ENCODE assay signal across 8 cellular contexts in genomic region chr2:64036343-64036742, GRCh38. TPM values are rescaled to one million over a fixed set of nuclear protein-coding genes. Genes with fewer than 3 reads are reported as not detected.
DNase-seq lines count a peak whose midpoint lies in the region; ATAC-seq, FAIRE-seq and TF ChIP-seq lines count a peak whose summit lies in the region.

No MANE protein-coding gene starts in this region.

- H3K4me1 Mint-ChIP-seq in T-cell, result peaks cover 54 to 60% (median 56%) of the 10 kb centered on the region in 3 donors

- H3K27me3 ChIP-seq in keratinocyte (ENCODE audit: control insufficient read depth, extremely low read depth, insufficient read depth, low read length), result no peaks in the 10 kb centered on the region

- H3K27me3 Mint-ChIP-seq in T-cell, result no peaks in the 10 kb centered on the region

- peak overlapping the region; percentile 80 to 88 for H3K27ac Mint-ChIP-seq in T-cell

- DNase-seq in DMS53 (lab: John Stamatoyannopoulos, UW) (peak; percentile 44), T-cell (peak in 4 of 34 experiments; percentile 15 to 37 (median 20)), keratinocyte (ENCODE audit: low read depth, low spot score) (no peak), middle frontal gyrus (ENCODE audit: extremely low spot score, low spot score) (no peak), NCI-H2081 (lab: John Stamatoyannopoulos, UW) (no peak)
- no peak for DNase-seq in activated effector memory CD4-positive, alpha-beta T cell treated with anti-CD3 and anti-CD28 coated beads, Interleukin-2, amount 50 U/mL, for 16 hours

- CTCF ChIA-PET in T-cell (lab: Charles Lee), result interaction anchor here in 1 of 2 donors (0.9 to 1.3 kb wide), 2 partner anchors 12 to 84 kb away, joined by 3 to 9 read pairs; no protein-coding TSS in a partner anchor

- dilution Hi-C loops in keratinocyte (cut with MboI; ENCODE audit: extremely low pct_ligation_motif_present, low sequenced_read_pairs), result no loop called here

- H3K79me2 ChIP-seq in keratinocyte (ENCODE audit: control insufficient read depth, insufficient read depth, low read length), result no peaks in the 10 kb centered on the region

- no peaks in the 10 kb centered on the region for H3K9me1 ChIP-seq in keratinocyte (ENCODE audit: control insufficient read depth, extremely low read depth, insufficient read depth, low read length)

- H3K4me2 ChIP-seq in keratinocyte (ENCODE audit: control insufficient read depth, extremely low read depth, insufficient read depth, low read depth, low read length), result peak overlapping the region; percentile 11

- H3K4me1 ChIP-seq in keratinocyte (ENCODE audit: control insufficient read depth, extremely low read depth, insufficient read depth, low read length), result peaks cover 9% of the 10 kb centered on the region

- no peaks in the 10 kb centered on the region for H3K36me3 ChIP-seq in keratinocyte (ENCODE audit: control insufficient read depth in 2 of 2, extremely low read depth in 1 of 2, insufficient read depth in 2 of 2, low read length in 2 of 2)

- H3K27ac ChIP-seq in keratinocyte (ENCODE audit: control insufficient read depth, insufficient read depth, low read length), result no peak overlapping the region

- no peak for TF ChIP-seq CTCF in keratinocyte (optimal IDR thresholded peaks at IDR 0.05 in 1 of 3, IDR thresholded peaks at IDR 0.05 in 1 of 3, conservative IDR thresholded peaks at IDR 0.05 in 1 of 3; ENCODE audit: extremely low read depth in 1 of 3, insufficient read depth in 2 of 3, low read length in 3 of 3)

- POLR2A ChIA-PET in T-cell (lab: Charles Lee), result interaction anchor here (0.6 to 1.4 kb wide), 2 partner anchors 13 to 583 kb away, joined by 6 read pairs; no protein-coding TSS in a partner anchor

- no peak overlapping the region for H3K4me3 ChIP-seq in keratinocyte (ENCODE audit: control insufficient read depth in 2 of 3, extremely low read depth in 1 of 3, insufficient read depth in 2 of 3, low read depth in 1 of 3, low read length in 3 of 3)

- peaks cover 0 to 7% (median 4%) of the 10 kb centered on the region in 3 donors for H3K9me3 Mint-ChIP-seq in T-cell

- no peak overlapping the region for H3K9ac ChIP-seq in keratinocyte (ENCODE audit: control insufficient read depth, extremely low read depth, insufficient read depth, low read length)

- FAIRE-seq in keratinocyte (lab: Jason Lieb, UNC), result peak; percentile 82

- peak overlapping the region; percentile 35 to 62 (median 38) for H3K4me3 Mint-ChIP-seq in T-cell

- H2AFZ ChIP-seq in keratinocyte (ENCODE audit: control insufficient read depth, low read length), result no peak overlapping the region

- H4K20me1 ChIP-seq in keratinocyte (ENCODE audit: control insufficient read depth, extremely low read depth, insufficient read depth, low read length), result no peaks in the 10 kb centered on the region

- H3K36me3 Mint-ChIP-seq in T-cell, result no peaks in the 10 kb centered on the region

- peak; percentile 99 for ATAC-seq in GM19395 (IDR thresholded peaks at IDR 0.05; ENCODE audit: unreplicated experiment)
- peak; percentile 96 for ATAC-seq in HG03280 (IDR thresholded peaks at IDR 0.05; ENCODE audit: unreplicated experiment)
- ATAC-seq in T-cell (replicated peaks in 1 of 4), result peak; percentile 96 to 99 (median 99)

- no peaks in the 10 kb centered on the region for H3K9me3 ChIP-seq in keratinocyte (ENCODE audit: control insufficient read depth, low read depth, low read length)

RNA-seq across cellular contexts. Expression of gene VPS54, which starts 17.1 kb away (rescaled TPM):
- 10 to 100 TPM; 12.3 to 15.1 (median 12.8) TPM for total RNA-seq in T-cell
- polyA plus RNA-seq in keratinocyte, result 9.5 to 18.2 TPM (median 10.6 TPM) in 3 replicates
- polyA plus RNA-seq in keratinocyte (2011; ENCODE audit: low read depth), result 8.0 TPM
- polyA plus RNA-seq in keratinocyte (2011; cell fraction: cytosol; rRNA removed), result 6.7 and 14.4 TPM in 2 replicates
- polyA plus RNA-seq in keratinocyte (2011; cell fraction: nucleus; rRNA removed), result 10.0 and 13.1 TPM in 2 replicates
- polyA plus RNA-seq in keratinocyte (2012; ENCODE audit: low replicate concordance), result 11.2 and 11.5 TPM in 2 replicates
- polyA minus RNA-seq in keratinocyte, result 4.6 to 24.4 TPM (median 12.1 TPM) in 3 replicates
- 9.4 TPM for polyA minus RNA-seq in keratinocyte (2011; cell fraction: cytosol; rRNA and poly(A)+ RNA removed)
- polyA minus RNA-seq in keratinocyte (2011; cell fraction: nucleus; rRNA and poly(A)+ RNA removed), result 9.5 and 22.2 TPM in 2 replicates
